In the genomic region with DNA sequence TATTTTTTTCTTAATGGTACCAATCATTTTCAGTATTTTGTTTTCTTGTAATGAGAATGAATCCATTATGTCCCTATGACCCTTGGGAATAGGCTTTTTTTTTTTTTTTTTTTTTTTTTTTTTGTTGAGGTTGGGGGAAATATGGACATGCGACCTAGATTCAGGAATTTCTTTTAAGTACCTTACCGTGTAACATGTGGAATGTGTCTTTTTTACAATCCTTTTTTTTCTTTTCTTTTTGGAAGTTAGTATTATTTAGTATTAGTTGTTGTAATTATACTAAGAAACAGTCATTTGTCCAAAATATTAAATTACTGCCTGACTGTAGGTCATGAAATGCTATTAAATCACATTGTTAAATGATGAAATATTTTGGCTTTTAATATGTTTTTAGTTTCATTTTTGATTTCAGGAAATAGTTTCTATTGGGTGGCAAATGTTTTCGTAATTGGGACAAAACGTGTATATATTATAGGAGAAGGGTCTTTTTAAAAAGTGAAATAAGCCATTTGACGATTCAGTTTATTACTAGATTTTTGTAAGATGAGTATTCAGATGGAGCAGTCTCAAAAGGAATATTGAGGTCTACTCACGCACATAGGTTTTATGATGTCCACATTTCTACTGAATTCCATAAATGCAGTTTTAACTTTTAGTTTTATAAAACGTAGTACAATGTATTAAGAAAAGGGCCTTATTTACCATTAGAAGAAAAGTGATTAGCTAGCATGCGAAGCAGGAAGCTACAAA, we compare ENCODE assay signal across 8 cellular contexts. TPM values are rescaled to one million over a fixed set of nuclear protein-coding genes. Genes with fewer than 3 reads are reported as not detected.
DNase-seq lines count a peak whose midpoint lies in the region; ATAC-seq, FAIRE-seq and TF ChIP-seq lines count a peak whose summit lies in the region.

No MANE protein-coding gene starts in this region.

- intact Hi-C loops in GM12878 (cut with micrococcal nuclease; ENCODE audit: unreplicated experiment) = loop anchor here (2.0 kb wide), 1 partner anchor 239 kb away; no protein-coding TSS in a partner anchor

- peaks cover 0 to 8% of the 10 kb centered on the region in 2 experiments; a peak in 2 of 4 replicates for H3K36me3 ChIP-seq in GM12878 (ENCODE audit: control insufficient read depth in 2 of 2, insufficient read depth in 2 of 2, low read length in 1 of 2)

- H3K4me3 ChIP-seq in AG09309 (ENCODE audit: control insufficient read depth, low read depth, low read length) (peak overlapping the region; percentile 32), GM12878 (peak overlapping the region; percentile 89), mononuclear cell (ENCODE audit: low read length) (peak overlapping the region; percentile 12)

- no peak for TF ChIP-seq CTCF in AG09309 (IDR thresholded peaks at IDR 0.05; ENCODE audit: control insufficient read depth, insufficient read depth, low read depth, low read length, missing control alignments)
- TF ChIP-seq CTCF in GM12878 (IDR thresholded peaks at IDR 0.05 in 2 of 3, conservative IDR thresholded peaks at IDR 0.05 in 1 of 3; ENCODE audit: control insufficient read depth in 2 of 3, extremely low read depth in 1 of 3, insufficient read depth in 1 of 3, low read depth in 3 of 3, low read length in 3 of 3) = no peak

- TF ChIP-seq POLR2A in GM12878 (IDR thresholded peaks at IDR 0.05; ENCODE audit: low read depth, low read length) = no peak

- no peak overlapping the region for H2AFZ ChIP-seq in GM12878 (ENCODE audit: control insufficient read depth, low read depth, low read length)

- DNase-seq in AG09309 (ENCODE audit: low read depth) (no peak), HT-29 (ENCODE audit: low spot score) (peak; percentile 32), GM12878 (ENCODE audit: low read depth, low spot score) (no peak), DMS153 treated with DMSO at 0.1 percent for 48 hours (lab: John Stamatoyannopoulos, UW; ENCODE audit: unreplicated experiment) (no peak), H4 (ENCODE audit: low spot score) (no peak)

- SMC1A ChIA-PET in GM12878 (lab: Charles Lee; ENCODE audit: uncharacterized antibody, unreplicated experiment) = interaction anchor here (0.6 to 3.8 kb wide), 16 partner anchors 10 to 252 kb away, joined by 3 to 14 read pairs (median 4); no protein-coding TSS in a partner anchor

- ATAC-seq in GM12878 (no peak), HG03280 (IDR thresholded peaks at IDR 0.05; ENCODE audit: unreplicated experiment) (no peak), HG03571 (IDR thresholded peaks at IDR 0.05; ENCODE audit: unreplicated experiment) (no peak)

- peak overlapping the region; percentile 92 for H3K4me2 ChIP-seq in GM12878 (ENCODE audit: control insufficient read depth, insufficient read depth)

- RAD21 ChIA-PET in GM12878 (lab: Charles Lee; ENCODE audit: unreplicated experiment) = interaction anchor here (0.6 to 2.4 kb wide), 14 partner anchors 10 to 252 kb away, joined by 3 to 15 read pairs (median 4); no protein-coding TSS in a partner anchor

- H3K4me1 ChIP-seq in GM12878 (ENCODE audit: control insufficient read depth, insufficient read depth, low read length) = peaks cover 6% of the 10 kb centered on the region; the same call in 1 of the 2 replicates
- H3K4me1 ChIP-seq in mononuclear cell (ENCODE audit: insufficient read depth, low read length) = peaks cover 19% of the 10 kb centered on the region

- no peaks in the 10 kb centered on the region for H3K9me3 ChIP-seq in GM12878 (replicated peaks; ENCODE audit: control insufficient read depth, insufficient read depth, low read length)
- no peaks in the 10 kb centered on the region for H3K9me3 ChIP-seq in mononuclear cell (ENCODE audit: low read depth, low read length)

- TF ChIP-seq EP300 in GM12878 (IDR thresholded peaks at IDR 0.05; ENCODE audit: borderline replicate concordance in 1 of 2, control insufficient read depth in 1 of 2, low read depth in 2 of 2, low read length in 2 of 2) = no peak

- FAIRE-seq in GM12878 (lab: Jason Lieb, UNC) = no peak

- no TSS peak for BruUV-seq in GM12878 (replicated peaks; lab: Mats Ljungman, UMichigan)

- peak overlapping the region; percentile 93 for H3K27ac ChIP-seq in GM12878 (ENCODE audit: control insufficient read depth, insufficient read depth)

- no peaks in the 10 kb centered on the region for H4K20me1 ChIP-seq in GM12878 (ENCODE audit: control insufficient read depth, insufficient read depth)

- H3K79me2 ChIP-seq in GM12878 (ENCODE audit: control insufficient read depth, insufficient read depth, low read length) = peaks cover 97% of the 10 kb centered on the region

- TF ChIP-seq RAD21 in GM12878 (IDR thresholded peaks at IDR 0.05; ENCODE audit: insufficient read depth, low read depth, low read length) = no peak

- CTCF ChIA-PET in GM12878 (lab: Yijun Ruan, JAX) = interaction anchor here (1.3 to 1.8 kb wide), 3 partner anchors 9 to 153 kb away, joined by 3 to 7 read pairs (median 6); no protein-coding TSS in a partner anchor

- no peaks in the 10 kb centered on the region for H3K27me3 ChIP-seq in GM12878 (replicated peaks in 1 of 2; ENCODE audit: control insufficient read depth in 2 of 2, insufficient read depth in 2 of 2, low read length in 1 of 2)
- H3K27me3 ChIP-seq in mononuclear cell (ENCODE audit: insufficient read depth, low read length) = no peaks in the 10 kb centered on the region

- in situ Hi-C loops in GM12878 (cut with MboI) = no loop called here

- POLR2A ChIA-PET in GM12878 (lab: Charles Lee) = interaction anchor here (1.8 kb wide), 2 partner anchors 61 to 144 kb away, joined by 7 to 9 read pairs; no protein-coding TSS in a partner anchor

- peak overlapping the region; percentile 95 for H3K9ac ChIP-seq in GM12878 (ENCODE audit: control insufficient read depth, insufficient read depth, low read length)

- WGBS in GM12878 (ENCODE audit: insufficient coverage, insufficient replicate concordance, low lambda C conversion rate, missing lambda C conversion rate) = 5% methylated on average over 8 of the region's 8 CpGs

TF ChIP-seq in GM12878, 131 proteins besides CTCF, POLR2A, EP300 and RAD21 (continues in another document):
- TF ChIP-seq, protein P1, sequence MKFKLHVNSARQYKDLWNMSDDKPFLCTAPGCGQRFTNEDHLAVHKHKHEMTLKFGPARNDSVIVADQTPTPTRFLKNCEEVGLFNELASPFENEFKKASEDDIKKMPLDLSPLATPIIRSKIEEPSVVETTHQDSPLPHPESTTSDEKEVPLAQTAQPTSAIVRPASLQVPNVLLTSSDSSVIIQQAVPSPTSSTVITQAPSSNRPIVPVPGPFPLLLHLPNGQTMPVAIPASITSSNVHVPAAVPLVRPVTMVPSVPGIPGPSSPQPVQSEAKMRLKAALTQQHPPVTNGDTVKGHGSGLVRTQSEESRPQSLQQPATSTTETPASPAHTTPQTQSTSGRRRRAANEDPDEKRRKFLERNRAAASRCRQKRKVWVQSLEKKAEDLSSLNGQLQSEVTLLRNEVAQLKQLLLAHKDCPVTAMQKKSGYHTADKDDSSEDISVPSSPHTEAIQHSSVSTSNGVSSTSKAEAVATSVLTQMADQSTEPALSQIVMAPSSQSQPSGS (IDR thresholded peaks at IDR 0.05; ENCODE audit: low read length) = 0 out of 2 replicates have a peak, but pooled peaks have one; percentile 6
- TF ChIP-seq KAT2A (conservative IDR thresholded peaks at IDR 0.05; ENCODE audit: control insufficient read depth, low read depth, low read length) (no peak), MYC (IDR thresholded peaks at IDR 0.05; ENCODE audit: insufficient read depth, insufficient read length, insufficient replicate concordance, low read length, severe bottlenecking) (no peak), PML (IDR thresholded peaks at IDR 0.05; ENCODE audit: low read length) (no peak), CHD1 (IDR thresholded peaks at IDR 0.05; ENCODE audit: low read depth, low read length) (0 out of 2 replicates have a peak, but pooled peaks have one; percentile 14)

RNA-seq across cellular contexts. Expression of a gene that starts 4.9 kb away (rescaled TPM):
- 24.7 and 34.6 TPM in 2 replicates for total RNA-seq in HT-29 (2014; rRNA removed; shearing (Covaris generic))
- 1,061 and 1,083 TPM in 2 replicates for total RNA-seq in GM12878 (2013; cell fraction: nucleolus; rRNA removed)
- total RNA-seq in GM12878 (2014; rRNA removed) (68.0 and 68.8 TPM in 2 replicates), GM12878 (2014; rRNA removed; fragmentation: Illumina TruSeq; extraction: Trizol) (73.7 and 80.8 TPM in 2 replicates), GM12878 (2021) (116 and 133 TPM in 2 replicates), mononuclear cell (107 TPM)
- 28.7 TPM for polyA plus RNA-seq in GM12878 (2011; ENCODE audit: low read depth)
- polyA plus RNA-seq in GM12878 (2011; rRNA removed) (21.3 and 24.7 TPM in 2 replicates), GM12878 (2014; fragmentation: Illumina TruSeq; extraction: Trizol) (59.2 and 69.9 TPM in 2 replicates), GM12878 (2014; fragmentation: Nextera tagmentation; extraction: Ambion mirVana) (10 to 100 TPM; 37.7 to 73.9 TPM), GM12878 (2014; rRNA removed) (50.0 and 59.1 TPM in 2 replicates), GM12878 (2016; fragmentation: Nextera tagmentation; extraction: Ambion mirVana) (10 to 100 TPM; 32.4 to 39.1 TPM)
- polyA plus RNA-seq in GM12878 (2011; cell fraction: cytosol; rRNA removed) = 21.4 and 24.5 TPM in 2 replicates
- 69.4 and 82.0 TPM in 2 replicates for polyA plus RNA-seq in GM12878 (2011; cell fraction: nucleus; rRNA removed)
- polyA plus RNA-seq in GM12878 (2012) = 43.0 and 45.3 TPM in 2 replicates
- 124 and 158 TPM in 2 replicates for polyA minus RNA-seq in GM12878 (2011; rRNA and poly(A)+ RNA removed)
- polyA minus RNA-seq in GM12878 (2011; cell fraction: cytosol; rRNA and poly(A)+ RNA removed) = 32.6 and 38.9 TPM in 2 replicates
- polyA minus RNA-seq in GM12878 (2011; cell fraction: nucleus; rRNA and poly(A)+ RNA removed) = 206 and 401 TPM in 2 replicates
- total RNA-seq in H4 (2014; rRNA removed; shearing (Covaris generic)) = 5.6 and 8.0 TPM in 2 replicates

Comparison
In these comparisons a context has a peak if more than half of its experiments do, and no peak if none do; other contexts are left out.
1. H3K4me3 ChIP-seq: peak in every context shown above with its lines; median percentile 89 in GM12878; 32 in AG09309; 12 in mononuclear cell.